ENCODE assay signal across 10 cellular contexts in the genomic region with DNA sequence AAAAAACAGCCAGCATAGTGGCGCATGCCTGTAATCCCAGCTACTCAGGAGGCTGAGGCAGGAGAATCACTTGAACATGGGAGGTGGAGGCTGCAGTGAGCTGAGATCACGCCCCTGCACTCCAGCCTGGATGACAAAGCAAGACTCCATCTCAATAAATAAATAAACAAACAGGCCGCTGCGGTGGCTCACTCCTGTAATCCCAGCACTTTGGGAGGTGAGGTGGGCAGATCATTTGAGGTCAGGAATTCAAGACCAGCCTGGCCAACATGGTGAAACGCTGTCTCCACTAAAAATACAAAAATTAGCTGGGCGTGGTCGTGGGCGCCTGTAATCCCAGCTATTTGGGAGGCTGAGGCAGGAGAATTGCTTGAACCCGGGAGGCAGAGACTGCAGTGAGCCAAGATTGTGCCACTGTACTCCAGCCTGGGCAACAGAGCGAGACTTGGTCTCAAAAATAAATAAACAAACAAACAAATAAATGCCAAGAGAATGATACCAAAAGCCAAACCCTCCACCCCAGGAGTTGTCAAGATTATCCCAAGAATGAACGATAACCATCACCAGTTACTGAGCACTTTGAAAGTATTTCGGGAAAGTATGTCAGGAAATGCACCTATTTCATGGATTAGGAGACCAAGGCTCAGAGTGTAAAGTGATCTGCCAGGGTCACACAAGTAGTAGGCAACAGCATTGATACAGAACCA. TPM values are rescaled to one million over a fixed set of nuclear protein-coding genes. Genes with fewer than 3 reads are reported as not detected.
DNase-seq lines count a peak whose midpoint lies in the region; ATAC-seq and TF ChIP-seq lines count a peak whose summit lies in the region.
"Not testable (repeated sequence)": the region's sequence is repeated elsewhere in the genome, so short reads cannot be mapped to it uniquely, and the experiment has no call there.
"Had no signal": no experiment of that assay in that cellular context is flagged by ENCODE, and none has a peak within 500 bp of the region (broad histone marks: within the 10 kb centered on the region; RNA-seq: fewer than 3 reads in every experiment).

No MANE protein-coding gene starts in this region.

- not testable (repeated sequence) for H3K9me3 ChIP-seq in BLaER1 treated with 17β-estradiol and CSF1 and Interleukin-3, amounts not matched to agents 10 nM and 100 nM (replicated peaks in 1 of 11); right lobe of liver; psoas muscle; thyroid gland

- not testable (repeated sequence) for DNase-seq in activated CD4-positive, alpha-beta T cell treated with anti-CD3 and anti-CD28 coated beads, Interleukin-2, amount 10 ng/mL, durations not matched to agents 24 days and 14 days; endothelial cell (ENCODE audit: low spot score); right lobe of liver; psoas muscle; thyroid gland

- intact Hi-C loops in activated CD4-positive, alpha-beta T cell treated with anti-CD3 and anti-CD28 coated beads, Interleukin-2, amount 10 ng/mL, durations not matched to agents 24 days and 14 days (cut with micrococcal nuclease), result loop anchor here (1.0 kb wide), 3 partner anchors 14 to 42 kb away; partner anchors contain the start of genes PXN and RNU4-1
- intact Hi-C loops in right lobe of liver (cut with DNase I); psoas muscle (cut with DNase I); thyroid gland (cut with DNase I): not testable (repeated sequence)

- H3K9ac ChIP-seq in BLaER1 treated with 17β-estradiol and CSF1 and Interleukin-3, amounts not matched to agents 10 nM and 100 nM, result peak overlapping the region in 1 of 11 experiments; percentile 26; a peak in 1 of 22 replicates

- peaks cover 57% of the 10 kb centered on the region for H3K27me3 Mint-ChIP-seq in IgD-negative memory B cell
- H3K27me3 Mint-ChIP-seq in activated CD4-positive, alpha-beta T cell treated with anti-CD3 and anti-CD28 coated beads, Interleukin-2, amount 10 ng/mL, durations not matched to agents 24 days and 14 days; activated naive CD8-positive, alpha-beta T cell; endothelial cell (ENCODE audit: unreplicated experiment): not testable (repeated sequence)

- TF ChIP-seq POLR2A in right lobe of liver (IDR thresholded peaks at IDR 0.05); thyroid gland (IDR thresholded peaks at IDR 0.05): not testable (repeated sequence)

- H3K4me3 Mint-ChIP-seq in IgD-negative memory B cell, result peak overlapping the region in 3 of 4 donors; percentile 23 to 89 (median 67)
- H3K4me3 Mint-ChIP-seq in activated CD4-positive, alpha-beta T cell treated with anti-CD3 and anti-CD28 coated beads, Interleukin-2, amount 10 ng/mL, durations not matched to agents 24 days and 14 days, result peak overlapping the region; percentile 67
- H3K4me3 Mint-ChIP-seq in activated naive CD8-positive, alpha-beta T cell, result peak overlapping the region; percentile 78
- H3K4me3 Mint-ChIP-seq in endothelial cell (ENCODE audit: unreplicated experiment), result not testable (repeated sequence)

- peak overlapping the region; percentile 65 to 100 (median 81) for H3K4me2 ChIP-seq in BLaER1 treated with 17β-estradiol and CSF1 and Interleukin-3, amounts not matched to agents 10 nM and 100 nM

- H3K4me1 ChIP-seq in BLaER1 treated with 17β-estradiol and CSF1 and Interleukin-3, amounts not matched to agents 10 nM and 100 nM, result peaks cover 52 to 100% (median 75%) of the 10 kb centered on the region in 10 experiments
- H3K4me1 ChIP-seq in right lobe of liver (peaks cover 0 to 11% (median 0%) of the 10 kb centered on the region in 4 donors), psoas muscle (peaks cover 73% of the 10 kb centered on the region), thyroid gland (peaks cover 45 to 70% of the 10 kb centered on the region in 2 donors)

- H3K27ac ChIP-seq in BLaER1 treated with 17β-estradiol and CSF1 and Interleukin-3, amounts not matched to agents 10 nM and 100 nM, result peak overlapping the region in 4 of 11 experiments; percentile 78 to 91 (median 87); a peak in 6 of 22 replicates
- peak overlapping the region in 2 of 3 donors; percentile 1 to 20 for H3K27ac ChIP-seq in right lobe of liver
- peak overlapping the region; percentile 75 for H3K27ac ChIP-seq in psoas muscle
- H3K27ac ChIP-seq in thyroid gland, result peak overlapping the region in 2 of 3 donors; percentile 70 to 82

- H3K27ac Mint-ChIP-seq in IgD-negative memory B cell (peak overlapping the region; percentile 2 to 58 (median 8)), endothelial cell (ENCODE audit: unreplicated experiment) (peak overlapping the region; percentile 43)
- H3K27ac Mint-ChIP-seq in activated CD4-positive, alpha-beta T cell treated with anti-CD3 and anti-CD28 coated beads, Interleukin-2, amount 10 ng/mL, durations not matched to agents 24 days and 14 days, result peak overlapping the region; percentile 70
- peak overlapping the region; percentile 86 for H3K27ac Mint-ChIP-seq in activated naive CD8-positive, alpha-beta T cell

- H3K27me3 ChIP-seq in BLaER1 treated with 17β-estradiol and CSF1 and Interleukin-3, amounts not matched to agents 10 nM and 100 nM, result peaks cover 0 to 33% (median 0%) of the 10 kb centered on the region in 11 experiments; a peak in 7 of 22 replicates
- not testable (repeated sequence) for H3K27me3 ChIP-seq in right lobe of liver; psoas muscle (ENCODE audit: insufficient read depth in 3 of 3, low read length in 2 of 3); thyroid gland

- H3K9me3 Mint-ChIP-seq in IgD-negative memory B cell; activated CD4-positive, alpha-beta T cell treated with anti-CD3 and anti-CD28 coated beads, Interleukin-2, amount 10 ng/mL, durations not matched to agents 24 days and 14 days; activated naive CD8-positive, alpha-beta T cell (ENCODE audit: low read depth); endothelial cell (ENCODE audit: unreplicated experiment): not testable (repeated sequence)

- 82% methylated on average over 10 of the region's 12 CpGs for WGBS in right lobe of liver (ENCODE audit: insufficient coverage, low coverage, low lambda C conversion rate, missing lambda C conversion rate)
- WGBS in psoas muscle, 3 donors, result 74 to 87% (median 79%) methylated on average over 12 of the region's 12 CpGs
- WGBS in thyroid gland, 2 donors, result 88 to 93% methylated on average over 12 of the region's 12 CpGs

- TF ChIP-seq CTCF in endothelial cell (IDR thresholded peaks at IDR 0.05; ENCODE audit: unreplicated experiment); right lobe of liver (IDR thresholded peaks at IDR 0.05); psoas muscle (IDR thresholded peaks at IDR 0.05); thyroid gland (IDR thresholded peaks at IDR 0.05): not testable (repeated sequence)

- not testable (repeated sequence) for ATAC-seq in right lobe of liver, psoas muscle

- H4K20me1 ChIP-seq in BLaER1 treated with 17β-estradiol and CSF1 and Interleukin-3, amounts not matched to agents 10 nM and 100 nM, result peaks cover 36 to 71% (median 53%) of the 10 kb centered on the region in 11 experiments

- H3K4me1 Mint-ChIP-seq in IgD-negative memory B cell (peaks cover 31 to 36% (median 34%) of the 10 kb centered on the region in 3 donors), endothelial cell (ENCODE audit: unreplicated experiment) (peaks cover 76% of the 10 kb centered on the region)
- peaks cover 74% of the 10 kb centered on the region for H3K4me1 Mint-ChIP-seq in activated CD4-positive, alpha-beta T cell treated with anti-CD3 and anti-CD28 coated beads, Interleukin-2, amount 10 ng/mL, durations not matched to agents 24 days and 14 days
- H3K4me1 Mint-ChIP-seq in activated naive CD8-positive, alpha-beta T cell (ENCODE audit: low read depth), result peaks cover 86% of the 10 kb centered on the region

- not testable (repeated sequence) for H3K36me3 Mint-ChIP-seq in IgD-negative memory B cell; activated naive CD8-positive, alpha-beta T cell
- H3K36me3 Mint-ChIP-seq in activated CD4-positive, alpha-beta T cell treated with anti-CD3 and anti-CD28 coated beads, Interleukin-2, amount 10 ng/mL, durations not matched to agents 24 days and 14 days (ENCODE audit: low read depth), result peaks cover 40% of the 10 kb centered on the region
- H3K36me3 Mint-ChIP-seq in endothelial cell (ENCODE audit: low read depth, unreplicated experiment), result peaks cover 27% of the 10 kb centered on the region

- not testable (repeated sequence) for H3K4me3 ChIP-seq in BLaER1 treated with 17β-estradiol and CSF1 and Interleukin-3, amounts not matched to agents 10 nM and 100 nM; right lobe of liver; psoas muscle; thyroid gland (replicated peaks in 1 of 3)

- peaks cover 0 to 45% (median 6%) of the 10 kb centered on the region in 11 experiments; a peak in 13 of 22 replicates for H3K36me3 ChIP-seq in BLaER1 treated with 17β-estradiol and CSF1 and Interleukin-3, amounts not matched to agents 10 nM and 100 nM
- H3K36me3 ChIP-seq in right lobe of liver, thyroid gland: not testable (repeated sequence)
- H3K36me3 ChIP-seq in psoas muscle (ENCODE audit: insufficient read depth in 1 of 2, low read depth in 1 of 2), result peaks cover 3 to 29% of the 10 kb centered on the region in 2 donors

RNA-seq across cellular contexts. Expression of gene PXN, which starts 14.0 kb away (rescaled TPM):
- polyA plus RNA-seq in IgD-negative memory B cell, result 6.3 TPM
- 48.4 and 51.2 TPM in 2 replicates for total RNA-seq in activated CD4-positive, alpha-beta T cell treated with anti-CD3 and anti-CD28 coated beads, Interleukin-2, amount 10 ng/mL, durations not matched to agents 24 days and 14 days
- 227 TPM for total RNA-seq in endothelial cell (ENCODE audit: unreplicated experiment)
- 10 to 100 TPM; 15.1 to 32.6 (median 24.1) TPM for total RNA-seq in right lobe of liver
- total RNA-seq in psoas muscle, result 100 to 1,000 TPM in 2 of 4 donors, 10 to 100 TPM in 2; 67.6 to 166 (median 106) TPM
- 100 to 1,000 TPM in 1 of 3 donors, 10 to 100 TPM in 2; 64.7 to 147 (median 96.2) TPM for polyA plus RNA-seq in psoas muscle
- 10 to 100 TPM; 61.7 to 95.5 (median 82.7) TPM for total RNA-seq in thyroid gland

RNA-seq across cellular contexts. Expression of gene RNU4-2, which starts 40.2 kb away (rescaled TPM):
- polyA plus RNA-seq in IgD-negative memory B cell (not detected), psoas muscle (not detected)
- 5,486 and 6,492 TPM in 2 replicates for total RNA-seq in activated CD4-positive, alpha-beta T cell treated with anti-CD3 and anti-CD28 coated beads, Interleukin-2, amount 10 ng/mL, durations not matched to agents 24 days and 14 days
- total RNA-seq in endothelial cell (ENCODE audit: unreplicated experiment) (7,223 TPM), right lobe of liver (1,000 to 10,000 TPM in 4 of 6 experiments, under 1 TPM in 2; under 0.01 to 8,070 (median 3,211) TPM), psoas muscle (over 10,000 TPM in 3 of 4 donors, 1,000 to 10,000 TPM in 1; 9,511 to 17,387 (median 16,401) TPM), thyroid gland (under 1 TPM; under 0.01 TPM)
- polyA plus RNA-seq: urinary bladder had no signal

RNA-seq across cellular contexts. Expression of gene RNU4-1, which starts 41.5 kb away (rescaled TPM):
- polyA plus RNA-seq in IgD-negative memory B cell, result not detected
- 2,196 and 2,563 TPM in 2 replicates for total RNA-seq in activated CD4-positive, alpha-beta T cell treated with anti-CD3 and anti-CD28 coated beads, Interleukin-2, amount 10 ng/mL, durations not matched to agents 24 days and 14 days
- total RNA-seq in endothelial cell (ENCODE audit: unreplicated experiment), result 6,066 TPM
- total RNA-seq in right lobe of liver, result 1,000 to 10,000 TPM in 4 of 6 experiments, under 1 TPM in 1, not detected in 1; under 0.01 to 2,710 (median 2,128) TPM
- total RNA-seq in psoas muscle, result 1,000 to 10,000 TPM; 1,144 to 3,144 (median 2,601) TPM
- not detected for polyA plus RNA-seq in psoas muscle
- total RNA-seq in thyroid gland, result under 1 TPM; under 0.01 TPM
- total RNA-seq: kidney epithelial cell had no signal
- polyA plus RNA-seq: urinary bladder had no signal

RNA-seq across cellular contexts. Expression of gene SIRT4, which starts 50.6 kb away (rescaled TPM):
- polyA plus RNA-seq in IgD-negative memory B cell (0.74 TPM), psoas muscle (10 to 100 TPM in 1 of 3 donors, 1 to 10 TPM in 2; 3.4 to 10.7 (median 5.4) TPM)
- 1.1 and 2.5 TPM in 2 replicates for total RNA-seq in activated CD4-positive, alpha-beta T cell treated with anti-CD3 and anti-CD28 coated beads, Interleukin-2, amount 10 ng/mL, durations not matched to agents 24 days and 14 days
- total RNA-seq in endothelial cell (ENCODE audit: unreplicated experiment) (1.8 TPM), right lobe of liver (1 to 10 TPM in 5 of 6 experiments, under 1 TPM in 1; 0.56 to 4.1 (median 3.0) TPM), psoas muscle (1 to 10 TPM; 2.3 to 7.7 (median 4.8) TPM), thyroid gland (1 to 10 TPM in 3 of 4 donors, not detected in 1; 3.1 to 6.5 (median 3.8) TPM)

RNA-seq across cellular contexts. Expression of gene RPLP0, which starts 50.6 kb away (rescaled TPM):
- polyA plus RNA-seq in IgD-negative memory B cell, result 2,020 TPM
- total RNA-seq in activated CD4-positive, alpha-beta T cell treated with anti-CD3 and anti-CD28 coated beads, Interleukin-2, amount 10 ng/mL, durations not matched to agents 24 days and 14 days, result 2,659 and 2,699 TPM in 2 replicates
- 2,318 TPM for total RNA-seq in endothelial cell (ENCODE audit: unreplicated experiment)
- total RNA-seq in right lobe of liver, result 1,000 to 10,000 TPM in 2 of 6 experiments, 100 to 1,000 TPM in 4; 549 to 1,070 (median 665) TPM
- total RNA-seq in psoas muscle, result 1,000 to 10,000 TPM in 3 of 4 donors, 100 to 1,000 TPM in 1; 662 to 1,479 (median 1,333) TPM
- 1,000 to 10,000 TPM; 2,571 to 2,845 (median 2,673) TPM for polyA plus RNA-seq in psoas muscle
- total RNA-seq in thyroid gland, result 1,000 to 10,000 TPM; 1,176 to 3,070 (median 2,431) TPM

Comparison
In these comparisons a context has a peak if more than half of its experiments do, and no peak if none do; other contexts are left out.
1. H3K27ac Mint-ChIP-seq: peak in every context shown above with its lines; median percentile 86 in activated naive CD8-positive, alpha-beta T cell; 70 in activated CD4-positive, alpha-beta T cell treated with anti-CD3 and anti-CD28 coated beads, Interleukin-2, amount 10 ng/mL, durations not matched to agents 24 days and 14 days; 43 in endothelial cell; 8 in IgD-negative memory B cell.